Comparison of ENCODE assay signal across 18 cellular contexts in the genomic region with DNA sequence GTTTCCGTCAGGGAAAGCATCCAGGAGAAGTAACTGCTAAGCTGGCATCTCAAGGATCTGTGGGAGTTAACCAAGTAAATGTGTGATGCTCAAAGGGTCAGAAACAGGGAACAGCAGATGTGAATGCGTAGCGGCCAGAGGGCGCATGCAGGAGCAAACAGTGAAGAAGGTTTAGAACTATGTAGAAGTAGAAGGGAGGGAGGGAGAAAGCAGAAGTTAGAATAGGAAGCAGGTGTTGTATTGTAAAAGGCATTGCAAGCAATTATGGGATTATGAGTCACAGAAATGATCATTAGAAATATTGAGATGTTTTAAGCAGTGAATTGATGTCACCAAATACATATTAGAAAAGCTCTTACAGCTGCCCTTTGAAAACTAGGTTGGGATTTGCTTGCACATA. TPM values are rescaled to one million over a fixed set of nuclear protein-coding genes. Genes with fewer than 3 reads are reported as not detected.
"Had no signal": no experiment of that assay in that cellular context is flagged by ENCODE, and none has a peak within 500 bp of the region (broad histone marks: within the 10 kb centered on the region; RNA-seq: fewer than 3 reads in every experiment).

No MANE protein-coding gene starts in this region.

- H3K27me3 ChIP-seq: breast epithelium, neural progenitor cell, ovary, sigmoid colon had no signal

- H3K4me2 ChIP-seq: neural progenitor cell had no signal

- ATAC-seq: stimulated activated naive CD8-positive, alpha-beta T cell treated with anti-CD3 and anti-CD28 coated beads, Interleukin-15, Interleukin-2, amounts not matched to agents 100 U/mL and 50 U/mL, for 24 hours had no signal

- H3K9me3 Mint-ChIP-seq: activated naive CD4-positive, alpha-beta T cell treated with anti-CD3 and anti-CD28 coated beads, Interleukin-2, amount 10 ng/mL, durations not matched to agents 7 days and 5 days; endodermal cell; neural progenitor cell had no signal

- H3K4me1 ChIP-seq: breast epithelium, neural progenitor cell had no signal

- H3K27me3 Mint-ChIP-seq: activated naive CD4-positive, alpha-beta T cell treated with anti-CD3 and anti-CD28 coated beads, Interleukin-2, amount 10 ng/mL, durations not matched to agents 7 days and 5 days had no signal

- H3K9ac ChIP-seq: neural progenitor cell had no signal

- H3K4me1 Mint-ChIP-seq: endodermal cell had no signal

- H3K9me3 ChIP-seq: breast epithelium, ovary, sigmoid colon had no signal

- H3K4me3 Mint-ChIP-seq: activated naive CD4-positive, alpha-beta T cell treated with anti-CD3 and anti-CD28 coated beads, Interleukin-2, amount 10 ng/mL, durations not matched to agents 7 days and 5 days; endodermal cell; neural progenitor cell had no signal

- H2AFZ ChIP-seq: neural progenitor cell had no signal

- DNase-seq: activated CD4-positive, alpha-beta T cell treated with anti-CD3 and anti-CD28 coated beads for 1 hour; activated CD4-positive, alpha-beta T cell treated with anti-CD3 and anti-CD28 coated beads, Interleukin-2, amount 50 U/mL, for 48 hours; activated CD8-positive, alpha-beta memory T cell treated with anti-CD3 and anti-CD28 coated beads, Interleukin-2, amount 50 U/mL, for 4 hours; activated naive CD4-positive, alpha-beta T cell treated with anti-CD3 and anti-CD28 coated beads, Interleukin-2, amount 10 ng/mL, durations not matched to agents 7 days and 5 days; dermis blood vessel endothelial cell; endodermal cell; erythroblast; kidney; mesendoderm; ovary; sigmoid colon; stimulated activated naive CD8-positive, alpha-beta T cell treated with anti-CD3 and anti-CD28 coated beads, Interleukin-15, Interleukin-2, amounts not matched to agents 100 U/mL and 50 U/mL, for 24 hours had no signal

- H3K27ac ChIP-seq: breast epithelium, neural progenitor cell, ovary, sigmoid colon had no signal

- H3K27ac Mint-ChIP-seq: activated naive CD4-positive, alpha-beta T cell treated with anti-CD3 and anti-CD28 coated beads, Interleukin-2, amount 10 ng/mL, durations not matched to agents 7 days and 5 days; endodermal cell; neural progenitor cell had no signal

RNA-seq across cellular contexts. Expression of gene IFNA5, which starts 18.0 kb away (rescaled TPM):
- total RNA-seq: cerebellum, dermis blood vessel endothelial cell, endodermal cell, kidney, sigmoid colon, temporal lobe, ureter had no signal

RNA-seq across cellular contexts. Expression of gene IFNA6, which starts 27.6 kb away (rescaled TPM):
- total RNA-seq: breast epithelium, cerebellum, dermis blood vessel endothelial cell, endodermal cell, kidney, liver, ovary, sigmoid colon, temporal lobe, ureter had no signal

RNA-seq across cellular contexts. Expression of gene IFNA13, which starts 44.8 kb away (rescaled TPM):
- total RNA-seq: breast epithelium, cerebellum, dermis blood vessel endothelial cell, endodermal cell, kidney, liver, ovary, sigmoid colon, temporal lobe, ureter had no signal
